In genomic region chr14:57390037-57390805, GRCh38 we compare ENCODE assay signal across 8 cellular contexts. TPM values are rescaled to one million over a fixed set of nuclear protein-coding genes. Genes with fewer than 3 reads are reported as not detected.
A peak's percentile ranks its signal among the peaks of the same experiment; 100 is the strongest.
DNase-seq lines count a peak whose midpoint lies in the region; ATAC-seq and TF ChIP-seq lines count a peak whose summit lies in the region.

NAA30 (plus strand) TSS chr14:57390586; CDS start chr14:57390958, 372 bp downstream.

- DNase-seq in CD14-positive monocyte (ENCODE audit: low spot score) (peak; percentile 78), NCI-H748 treated with DMSO at 0.1 percent for 48 hours (lab: John Stamatoyannopoulos, UW) (peak; percentile 76), dermis microvascular lymphatic vessel endothelial cell (ENCODE audit: low read depth in 2 of 2) (peak; percentile 79 to 93)
- peak; percentile 75 to 91 for DNase-seq in activated CD4-positive, alpha-beta T cell treated with anti-CD3 and anti-CD28 coated beads, Interleukin-2, amount 50 U/mL, for 24 hours (ENCODE audit: low read depth in 1 of 2, low spot score in 1 of 2)
- DNase-seq in stimulated activated CD4-positive, alpha-beta T cell treated with anti-CD3 and anti-CD28 coated beads, Interleukin-4, amount 100 ng/mL, for 1 hour = peak; percentile 91

- ATAC-seq in GM19372 (IDR thresholded peaks at IDR 0.05; ENCODE audit: low read depth, unreplicated experiment) (peak; percentile 78), HG03521 (IDR thresholded peaks at IDR 0.05; ENCODE audit: unreplicated experiment) (peak; percentile 81)

- no peaks in the 10 kb centered on the region for H3K9me3 Mint-ChIP-seq in CD14-positive monocyte

- WGBS in liver = under 1% methylated on average over 62 of the region's 62 CpGs

- no peaks in the 10 kb centered on the region for H3K27me3 Mint-ChIP-seq in CD14-positive monocyte (ENCODE audit: low read depth in 3 of 3)

- peaks cover 4 to 32% (median 20%) of the 10 kb centered on the region in 4 donors for H3K4me1 ChIP-seq in liver (ENCODE audit: control insufficient read depth in 4 of 4, insufficient read depth in 4 of 4, low read length in 3 of 4)

- H3K4me1 Mint-ChIP-seq in CD14-positive monocyte = peaks cover 41% of the 10 kb centered on the region

- intact Hi-C loops in CD14-positive monocyte (cut with micrococcal nuclease) = no loop called here

- peak within 1 kb of the TSS; percentile 13 to 93 (median 86) for H3K27ac Mint-ChIP-seq in CD14-positive monocyte

- no peaks in the 10 kb centered on the region for H3K27me3 ChIP-seq in liver (ENCODE audit: control insufficient read depth in 4 of 4, insufficient read depth in 4 of 4, low read length in 3 of 4)

- TF ChIP-seq RAD21 in liver (IDR thresholded peaks at IDR 0.05) = peak in 1 of 2 donors; percentile 12

- TF ChIP-seq CTCF in CD14-positive monocyte (IDR thresholded peaks at IDR 0.05) (no peak), liver (IDR thresholded peaks at IDR 0.05; ENCODE audit: low read depth, low read length, missing input control) (no peak)

- H3K27ac ChIP-seq in liver (ENCODE audit: low read depth in 1 of 2, low read length in 2 of 2) = peak within 1 kb of the TSS; percentile 82 to 89

- peak within 1 kb of the TSS; percentile 88 to 93 for H3K9ac ChIP-seq in liver (ENCODE audit: low read depth in 1 of 2, low read length in 2 of 2)

- H3K4me3 Mint-ChIP-seq in CD14-positive monocyte = peak within 1 kb of the TSS; percentile 94 to 96

- H3K4me3 ChIP-seq in liver (ENCODE audit: low read depth in 1 of 3, low read length in 3 of 3) = peak within 1 kb of the TSS; percentile 73 to 87 (median 84)

- H3K36me3 Mint-ChIP-seq in CD14-positive monocyte = peaks cover 0 to 3% of the 10 kb centered on the region in 2 donors

- H3K36me3 ChIP-seq in liver (ENCODE audit: control insufficient read depth in 4 of 4, insufficient read depth in 3 of 4, low read depth in 1 of 4, low read length in 3 of 4) = no peaks in the 10 kb centered on the region

- no peaks in the 10 kb centered on the region for H3K9me3 ChIP-seq in liver (ENCODE audit: control insufficient read depth in 4 of 4, low read length in 3 of 4)

TF ChIP-seq in liver, 16 proteins besides CTCF, POLR2A, EP300 and RAD21:
- TF ChIP-seq FOXA1 (IDR thresholded peaks at IDR 0.05) (no peak), ZBTB33 (IDR thresholded peaks at IDR 0.05) (no peak), NR2F2 (IDR thresholded peaks at IDR 0.05) (peak; percentile 45), YY1 (IDR thresholded peaks at IDR 0.05) (peak; percentile 77), ATF3 (IDR thresholded peaks at IDR 0.05) (no peak), TAF1 (conservative IDR thresholded peaks at IDR 0.05) (peak; percentile 22), GABPA (IDR thresholded peaks at IDR 0.05 in 1 of 2, conservative IDR thresholded peaks at IDR 0.05 in 1 of 2) (peak in 1 of 2 donors; percentile 56), HNF4G (IDR thresholded peaks at IDR 0.05) (no peak), SP1 (IDR thresholded peaks at IDR 0.05) (peak; percentile 60), FOXA2 (IDR thresholded peaks at IDR 0.05) (no peak), EGR1 (IDR thresholded peaks at IDR 0.05; ENCODE audit: low read depth in 2 of 2) (no peak), HNF4A (conservative IDR thresholded peaks at IDR 0.05) (peak; percentile 21 to 58), JUND (IDR thresholded peaks at IDR 0.05) (no peak), REST (IDR thresholded peaks at IDR 0.05) (peak; percentile 64), RXRA (IDR thresholded peaks at IDR 0.05) (peak; percentile 43 to 49), MAX (IDR thresholded peaks at IDR 0.05) (peak; percentile 63)

RNA-seq across cellular contexts. Expression of gene NAA30, which starts in this region (rescaled TPM):
- polyA plus RNA-seq in CD14-positive monocyte = 1 to 10 TPM; 2.9 to 5.5 TPM
- 12.8 and 13.2 TPM in 2 replicates for total RNA-seq in dermis microvascular lymphatic vessel endothelial cell
- total RNA-seq in liver = 10 to 100 TPM; 10.2 to 19.1 TPM
- polyA plus RNA-seq in liver = 1 to 10 TPM; 5.8 to 6.1 TPM

Comparison
In these comparisons a context has a peak if more than half of its experiments do, and no peak if none do; other contexts are left out.
1. Peak in every context shown above with its lines: DNase-seq, ATAC-seq, H3K4me3 ChIP-seq and H3K27ac ChIP-seq.